Comparison of ENCODE assay signal across 22 cellular contexts in genomic region chr1:25891606-25892005, GRCh38. TPM values are rescaled to one million over a fixed set of nuclear protein-coding genes. Genes with fewer than 3 reads are reported as not detected.
A peak's percentile ranks its signal among the peaks of the same experiment; 100 is the strongest.
DNase-seq lines count a peak whose midpoint lies in the region; ATAC-seq, FAIRE-seq and TF ChIP-seq lines count a peak whose summit lies in the region.
"Had no signal": no experiment of that assay in that cellular context is flagged by ENCODE, and none has a peak within 500 bp of the region (broad histone marks: within the 10 kb centered on the region; RNA-seq: fewer than 3 reads in every experiment).

No MANE protein-coding gene starts in this region.

- 64 to 76% (median 75%) methylated on average over 5 of the region's 5 CpGs for WGBS in small intestine, 3 donors

- H3K9ac ChIP-seq in SK-N-MC (ENCODE audit: insufficient read length) (no peak overlapping the region), keratinocyte (ENCODE audit: control insufficient read depth, extremely low read depth, insufficient read depth, low read length) (peak overlapping the region; percentile 37)
- H3K9ac ChIP-seq: parathyroid adenoma had no signal

- peak overlapping the region; percentile 80 for H3K27ac Mint-ChIP-seq in Caco-2 (ENCODE audit: unreplicated experiment)
- H3K27ac Mint-ChIP-seq: activated naive CD4-positive, alpha-beta T cell treated with anti-CD3 and anti-CD28 coated beads, Interleukin-2, amount 50 U/mL, for 72 hours; immature natural killer cell had no signal

- H3K4me3 ChIP-seq in Caco-2 (ENCODE audit: low read depth, low read length) = no peak overlapping the region
- no peak overlapping the region for H3K4me3 ChIP-seq in SK-N-MC
- H3K4me3 ChIP-seq in keratinocyte (ENCODE audit: control insufficient read depth in 2 of 3, extremely low read depth in 1 of 3, insufficient read depth in 2 of 3, low read depth in 1 of 3, low read length in 3 of 3) = no peak overlapping the region
- H3K4me3 ChIP-seq in small intestine (ENCODE audit: low read depth in 1 of 2, low read length in 2 of 2) = no peak overlapping the region
- H3K4me3 ChIP-seq: cardiac muscle cell, mucosa of descending colon had no signal

- H3K4me1 Mint-ChIP-seq in Caco-2 (ENCODE audit: low read depth, unreplicated experiment) = peaks cover 18% of the 10 kb centered on the region

- intact Hi-C loops in Caco-2 (cut with micrococcal nuclease; ENCODE audit: unreplicated experiment) = loop anchor here (2.0 kb wide), 1 partner anchor 17 kb away; the partner anchor contains the start of gene PAQR7

- CTCF ChIA-PET in Caco-2 (lab: Charles Lee) = interaction anchor here (0.5 to 1.9 kb wide), 5 partner anchors 16 to 344 kb away, joined by 3 to 14 read pairs (median 5); partner anchors contain the start of gene PAQR7

- H3K36me3 ChIP-seq in Caco-2 (ENCODE audit: control insufficient read depth, insufficient read depth, low read length) (peaks cover 2% of the 10 kb centered on the region; the same call in 1 of the 2 replicates), SK-N-MC (ENCODE audit: insufficient read depth, low read length) (peaks cover 18% of the 10 kb centered on the region; the same call in 1 of the 2 replicates), keratinocyte (ENCODE audit: control insufficient read depth in 2 of 2, extremely low read depth in 1 of 2, insufficient read depth in 2 of 2, low read length in 2 of 2) (peaks cover 0 to 4% of the 10 kb centered on the region in 2 experiments), small intestine (ENCODE audit: control insufficient read depth in 2 of 2, insufficient read depth in 2 of 2, low read length in 2 of 2) (no peaks in the 10 kb centered on the region)
- H3K36me3 ChIP-seq: cardiac muscle cell had no signal

- H3K9me1 ChIP-seq in keratinocyte (ENCODE audit: control insufficient read depth, extremely low read depth, insufficient read depth, low read length) = no peaks in the 10 kb centered on the region

- H3K27ac ChIP-seq in SK-N-MC (peak overlapping the region; percentile 94), keratinocyte (ENCODE audit: control insufficient read depth, insufficient read depth, low read length) (peak overlapping the region; percentile 74), small intestine (ENCODE audit: low read depth in 1 of 2, low read length in 1 of 2) (peak overlapping the region; percentile 11 to 38), substantia nigra (ENCODE audit: low read depth, low read length, poor library complexity, severe bottlenecking) (no peak overlapping the region)
- H3K27ac ChIP-seq: parathyroid adenoma had no signal

- peaks cover 35% of the 10 kb centered on the region for H3K36me3 Mint-ChIP-seq in Caco-2 (ENCODE audit: insufficient read depth, unreplicated experiment)
- H3K36me3 Mint-ChIP-seq: activated naive CD4-positive, alpha-beta T cell treated with anti-CD3 and anti-CD28 coated beads, Interleukin-2, amount 50 U/mL, for 72 hours had no signal

- no peaks in the 10 kb centered on the region for H3K9me3 Mint-ChIP-seq in Caco-2 (ENCODE audit: unreplicated experiment)
- H3K9me3 Mint-ChIP-seq: activated naive CD4-positive, alpha-beta T cell treated with anti-CD3 and anti-CD28 coated beads, Interleukin-2, amount 50 U/mL, for 72 hours; immature natural killer cell had no signal

- H4K20me1 ChIP-seq in keratinocyte (ENCODE audit: control insufficient read depth, extremely low read depth, insufficient read depth, low read length) = no peaks in the 10 kb centered on the region

- dilution Hi-C loops in keratinocyte (cut with MboI; ENCODE audit: extremely low pct_ligation_motif_present, low sequenced_read_pairs) = loop anchor here (25.0 kb wide), 1 partner anchor 96 kb away; the partner anchor contains the start of gene PAFAH2

- no peaks in the 10 kb centered on the region for H3K27me3 Mint-ChIP-seq in Caco-2 (ENCODE audit: insufficient read depth, unreplicated experiment)

- TF ChIP-seq CTCF in Caco-2 (IDR thresholded peaks at IDR 0.05; ENCODE audit: insufficient read depth in 1 of 2, low read depth in 1 of 2, low read length in 1 of 2, severe bottlenecking in 1 of 2, unreplicated experiment in 1 of 2) (no peak), keratinocyte (optimal IDR thresholded peaks at IDR 0.05 in 1 of 3, IDR thresholded peaks at IDR 0.05 in 1 of 3, conservative IDR thresholded peaks at IDR 0.05 in 1 of 3; ENCODE audit: extremely low read depth in 1 of 3, insufficient read depth in 2 of 3, low read length in 3 of 3) (no peak)

- ATAC-seq in GM18861 (IDR thresholded peaks at IDR 0.05; ENCODE audit: unreplicated experiment) = no peak
- ATAC-seq: activated CD4-positive, CD25-positive, alpha-beta regulatory T cell treated with anti-CD3 and anti-CD28 coated beads, Interleukin-2, amount 50 U/mL, for 24 hours; activated naive CD4-positive, alpha-beta T cell treated with anti-CD3 and anti-CD28 coated beads, Interleukin-2, amount 50 U/mL, for 72 hours; HepG2; mucosa of descending colon had no signal

- H3K4me3 Mint-ChIP-seq in Caco-2 (ENCODE audit: unreplicated experiment) = peak overlapping the region; percentile 29
- H3K4me3 Mint-ChIP-seq: immature natural killer cell had no signal

- H3K27me3 ChIP-seq in Caco-2 (replicated peaks; ENCODE audit: control insufficient read depth, insufficient read depth, low read length) (no peaks in the 10 kb centered on the region), keratinocyte (ENCODE audit: control insufficient read depth, extremely low read depth, insufficient read depth, low read length) (no peaks in the 10 kb centered on the region), small intestine (ENCODE audit: control insufficient read depth in 2 of 2, insufficient read depth in 2 of 2, low read length in 2 of 2) (no peaks in the 10 kb centered on the region)
- H3K27me3 ChIP-seq: cardiac muscle cell had no signal

- H3K9me3 ChIP-seq in Caco-2 (no peaks in the 10 kb centered on the region), SK-N-MC (ENCODE audit: low read depth, low read length) (no peaks in the 10 kb centered on the region), keratinocyte (ENCODE audit: control insufficient read depth, low read depth, low read length) (no peaks in the 10 kb centered on the region), small intestine (ENCODE audit: control insufficient read depth, low read depth) (no peaks in the 10 kb centered on the region)
- H3K9me3 ChIP-seq: mucosa of descending colon had no signal

- H3K4me1 ChIP-seq in Caco-2 (peaks cover 54% of the 10 kb centered on the region), keratinocyte (ENCODE audit: control insufficient read depth, extremely low read depth, insufficient read depth, low read length) (peaks cover 62% of the 10 kb centered on the region), small intestine (ENCODE audit: control insufficient read depth in 2 of 2, insufficient read depth in 1 of 2, low read depth in 1 of 2, low read length in 1 of 2) (peaks cover 0 to 13% of the 10 kb centered on the region in 2 donors)
- H3K4me1 ChIP-seq: parathyroid adenoma had no signal

- no TSS peak for BruUV-seq in Caco-2 (replicated peaks; lab: Mats Ljungman, UMichigan)

- H3K79me2 ChIP-seq in keratinocyte (ENCODE audit: control insufficient read depth, insufficient read depth, low read length) = no peaks in the 10 kb centered on the region
- H3K79me2 ChIP-seq: parathyroid adenoma had no signal

- peak overlapping the region; percentile 12 for H2AFZ ChIP-seq in keratinocyte (ENCODE audit: control insufficient read depth, low read length)
- H2AFZ ChIP-seq: parathyroid adenoma had no signal

- POLR2A ChIA-PET in Caco-2 (lab: Charles Lee) = interaction anchor here (0.7 to 0.9 kb wide), 3 partner anchors 15 to 184 kb away, joined by 3 to 18 read pairs (median 6); no protein-coding TSS in a partner anchor

- H3K4me2 ChIP-seq in keratinocyte (ENCODE audit: control insufficient read depth, extremely low read depth, insufficient read depth, low read depth, low read length) = peak overlapping the region; percentile 80

- no peak for FAIRE-seq in keratinocyte (lab: Jason Lieb, UNC)
- FAIRE-seq in small intestine (lab: Jason Lieb, UNC) = no peak
- FAIRE-seq: HepG2 had no signal

- DNase-seq in Caco-2 (no peak), SK-N-MC (ENCODE audit: low read depth, low spot score) (no peak), keratinocyte (ENCODE audit: low read depth, low spot score) (no peak), small intestine (no peak), substantia nigra (lab: John Stamatoyannopoulos, UW) (no peak), foreskin melanocyte (no peak)
- no peak for DNase-seq in stimulated activated CD4-positive, alpha-beta T cell treated with anti-CD3 and anti-CD28 coated beads, Interleukin-4, amount 100 ng/mL, for 24 hours
- DNase-seq: Calu3; immature natural killer cell; mucosa of descending colon; MV-4-11; NCI-H2081 treated with DMSO at 0.1 percent for 48 hours; NCI-H748 treated with DMSO at 0.1 percent for 48 hours; RPMI8226; stimulated activated CD4-positive, alpha-beta T cell treated with anti-CD3 and anti-CD28 coated beads, Interleukin-15, amount 100 ng/mL, for 24 hours; T-helper 2 cell had no signal

RNA-seq across cellular contexts. Expression of gene STMN1, which starts 14.6 kb away (rescaled TPM):
- total RNA-seq in Caco-2 (2022) = 188 and 207 TPM in 2 replicates
- polyA plus RNA-seq in keratinocyte = 16.2 to 96.9 TPM (median 82.8 TPM) in 3 replicates
- polyA plus RNA-seq in keratinocyte (2011; ENCODE audit: low read depth) = 144 TPM
- polyA plus RNA-seq in keratinocyte (2011; cell fraction: cytosol; rRNA removed) = 43.2 and 53.5 TPM in 2 replicates
- polyA plus RNA-seq in keratinocyte (2011; cell fraction: nucleus; rRNA removed) = 28.5 and 36.8 TPM in 2 replicates
- polyA plus RNA-seq in keratinocyte (2012; ENCODE audit: low replicate concordance) = 47.4 and 128 TPM in 2 replicates
- 2.3 to 17.5 TPM (median 10.3 TPM) in 3 replicates for polyA minus RNA-seq in keratinocyte
- polyA minus RNA-seq in keratinocyte (2011; cell fraction: cytosol; rRNA and poly(A)+ RNA removed) = 8.4 TPM
- 2.7 and 6.4 TPM in 2 replicates for polyA minus RNA-seq in keratinocyte (2011; cell fraction: nucleus; rRNA and poly(A)+ RNA removed)
- polyA plus RNA-seq in small intestine = 100 to 1,000 TPM in 1 of 3 donors, 10 to 100 TPM in 2; 30.9 to 248 (median 37.3) TPM

RNA-seq across cellular contexts. Expression of gene PAQR7, which starts 16.1 kb away (rescaled TPM):
- total RNA-seq in Caco-2 (2022) = 22.3 and 26.0 TPM in 2 replicates
- 14.5 to 32.1 TPM (median 21.7 TPM) in 3 replicates for polyA plus RNA-seq in keratinocyte
- polyA plus RNA-seq in keratinocyte (2011; ENCODE audit: low read depth) = 7.0 TPM
- polyA plus RNA-seq in keratinocyte (2011; cell fraction: cytosol; rRNA removed) = 12.6 and 17.1 TPM in 2 replicates
- polyA plus RNA-seq in keratinocyte (2011; cell fraction: nucleus; rRNA removed) = 40.5 and 47.9 TPM in 2 replicates
- polyA plus RNA-seq in keratinocyte (2012; ENCODE audit: low replicate concordance) = 19.1 and 34.6 TPM in 2 replicates
- polyA minus RNA-seq in keratinocyte = 29.5 to 61.0 TPM (median 33.6 TPM) in 3 replicates
- polyA minus RNA-seq in keratinocyte (2011; cell fraction: cytosol; rRNA and poly(A)+ RNA removed) = 31.5 TPM
- polyA minus RNA-seq in keratinocyte (2011; cell fraction: nucleus; rRNA and poly(A)+ RNA removed) = 29.3 and 35.2 TPM in 2 replicates
- 10 to 100 TPM; 10.2 to 53.9 (median 23.5) TPM for polyA plus RNA-seq in small intestine

RNA-seq across cellular contexts. Expression of gene AUNIP, which starts 32.3 kb away (rescaled TPM):
- 12.3 and 16.8 TPM in 2 replicates for total RNA-seq in Caco-2 (2022)
- polyA plus RNA-seq in keratinocyte (6.2 to 9.3 TPM (median 8.0 TPM) in 3 replicates), small intestine (1 to 10 TPM in 1 of 3 donors, under 1 TPM in 1, not detected in 1; 0.67 to 3.2 TPM)
- 0.32 TPM for polyA plus RNA-seq in keratinocyte (2011; ENCODE audit: low read depth)
- 4.4 and 8.9 TPM in 2 replicates for polyA plus RNA-seq in keratinocyte (2011; cell fraction: cytosol; rRNA removed)
- polyA plus RNA-seq in keratinocyte (2011; cell fraction: nucleus; rRNA removed) = 5.5 and 6.3 TPM in 2 replicates
- 1.4 and 5.6 TPM in 2 replicates for polyA plus RNA-seq in keratinocyte (2012; ENCODE audit: low replicate concordance)
- 3.1 to 9.8 TPM (median 5.5 TPM) in 3 replicates for polyA minus RNA-seq in keratinocyte
- polyA minus RNA-seq in keratinocyte (2011; cell fraction: cytosol; rRNA and poly(A)+ RNA removed) = 4.2 TPM
- 2.6 and 3.2 TPM in 2 replicates for polyA minus RNA-seq in keratinocyte (2011; cell fraction: nucleus; rRNA and poly(A)+ RNA removed)
